Comparison of ENCODE assay signal across 14 cellular contexts in genomic region chr6:7973603-7974002, GRCh38.
DNase-seq lines count a peak whose midpoint lies in the region; ATAC-seq, FAIRE-seq and TF ChIP-seq lines count a peak whose summit lies in the region.
"Had no signal": no experiment of that assay in that cellular context is flagged by ENCODE, and none has a peak within 500 bp of the region (broad histone marks: within the 10 kb centered on the region; RNA-seq: fewer than 3 reads in every experiment).

No MANE protein-coding gene starts in this region.

- TF ChIP-seq RAD21 in HepG2 (CRISPR knock-in tag; IDR thresholded peaks at IDR 0.05), result no peak

- TF ChIP-seq CTCF in HepG2 (CRISPR knock-in tag; IDR thresholded peaks at IDR 0.05), result no peak
- TF ChIP-seq CTCF in right lobe of liver (IDR thresholded peaks at IDR 0.05), result no peak
- TF ChIP-seq CTCF in endothelial cell of umbilical vein (IDR thresholded peaks at IDR 0.05; ENCODE audit: extremely low read depth in 1 of 2, insufficient read depth in 1 of 2, low read depth in 1 of 2, low read length in 2 of 2), result no peak

- FAIRE-seq in HepG2 (lab: Jason Lieb, UNC) (no peak), endothelial cell of umbilical vein (lab: Jason Lieb, UNC) (no peak)
- FAIRE-seq: GM12892 had no signal

- no peak for ATAC-seq in HepG2
- ATAC-seq in right lobe of liver, result no peak

- H3K36me3 ChIP-seq in HepG2 (replicated peaks in 1 of 2; ENCODE audit: control insufficient read depth in 1 of 2, insufficient read depth in 2 of 2, low read length in 2 of 2), result no peaks in the 10 kb centered on the region
- H3K36me3 ChIP-seq in right lobe of liver, result no peaks in the 10 kb centered on the region
- H3K36me3 ChIP-seq in endothelial cell of umbilical vein (ENCODE audit: control insufficient read depth in 2 of 2, extremely low read depth in 1 of 2, insufficient read depth in 2 of 2, low read length in 2 of 2), result no peaks in the 10 kb centered on the region
- H3K36me3 ChIP-seq: BE2C had no signal

- 94% methylated on average over 2 of the region's 2 CpGs for WGBS in HepG2 (ENCODE audit: low lambda C conversion rate)
- WGBS in right lobe of liver (ENCODE audit: insufficient coverage, low coverage, low lambda C conversion rate, missing lambda C conversion rate), result 78% methylated on average over 2 of the region's 2 CpGs

- H3K4me3 ChIP-seq in HepG2 (replicated peaks in 1 of 3; ENCODE audit: insufficient read depth in 1 of 3, low read depth in 2 of 3, low read length in 3 of 3), result no peak overlapping the region
- no peak overlapping the region for H3K4me3 ChIP-seq in right lobe of liver
- H3K4me3 ChIP-seq in endothelial cell of umbilical vein (replicated peaks in 1 of 3; ENCODE audit: insufficient read depth in 1 of 3, low read depth in 1 of 3, low read length in 3 of 3), result no peak overlapping the region

- H3K27ac ChIP-seq in HepG2 (ENCODE audit: extremely low read length, insufficient read depth, low read length), result no peak overlapping the region
- H3K27ac ChIP-seq in right lobe of liver, result no peak overlapping the region
- H3K27ac ChIP-seq in endothelial cell of umbilical vein (ENCODE audit: insufficient read depth, low read depth, low read length), result peak overlapping the region; percentile 85

- H3K4me1 ChIP-seq in HepG2 (ENCODE audit: insufficient read depth, low read length), result peaks cover 36% of the 10 kb centered on the region
- H3K4me1 ChIP-seq in right lobe of liver, result peaks cover 0 to 11% (median 4%) of the 10 kb centered on the region in 4 donors
- H3K4me1 ChIP-seq in endothelial cell of umbilical vein (ENCODE audit: control insufficient read depth, extremely low read depth, insufficient read depth, low read length), result peaks cover 36% of the 10 kb centered on the region

- no peaks in the 10 kb centered on the region for H3K27me3 ChIP-seq in HepG2 (ENCODE audit: control insufficient read depth in 1 of 2, insufficient read depth in 2 of 2, low read length in 2 of 2)
- no peaks in the 10 kb centered on the region for H3K27me3 ChIP-seq in right lobe of liver
- H3K27me3 ChIP-seq in endothelial cell of umbilical vein (ENCODE audit: control insufficient read depth in 2 of 2, insufficient read depth in 2 of 2, low read length in 2 of 2), result no peaks in the 10 kb centered on the region
- H3K27me3 ChIP-seq: BE2C had no signal

- in situ Hi-C loops in HepG2 (cut with HindIII; ENCODE audit: extremely low pct_ligation_motif_present, low pct_unique_long_range_greater_than_20kb), result no loop called here

- H3K4me2 ChIP-seq in HepG2 (ENCODE audit: low read depth, low read length) (no peak overlapping the region), endothelial cell of umbilical vein (ENCODE audit: insufficient read depth, low read length) (no peak overlapping the region)

- intact Hi-C loops in HepG2 (cut with micrococcal nuclease; ENCODE audit: unreplicated experiment), result loop anchor here (2.0 kb wide), 1 partner anchor 57 kb away; no protein-coding TSS in a partner anchor
- intact Hi-C loops in right lobe of liver (cut with DNase I), result no loop called here
- intact Hi-C loops in endothelial cell of umbilical vein (cut with micrococcal nuclease), result no loop called here

- no peaks in the 10 kb centered on the region for H4K20me1 ChIP-seq in HepG2 (ENCODE audit: insufficient read depth, low read length)
- no peaks in the 10 kb centered on the region for H4K20me1 ChIP-seq in endothelial cell of umbilical vein (replicated peaks; ENCODE audit: control insufficient read depth, extremely low read depth, insufficient read depth, low read length)

- DNase-seq in HepG2 (ENCODE audit: low spot score), result peak; percentile 29
- DNase-seq in right lobe of liver, result no peak
- DNase-seq in NCI-H69 (lab: John Stamatoyannopoulos, UW), result peak; percentile 76
- DNase-seq in endothelial cell of umbilical vein (ENCODE audit: low read depth, low spot score), result peak; percentile 33
- DNase-seq in NCI-H345 (lab: John Stamatoyannopoulos, UW), result no peak
- no peak for DNase-seq in NCI-H774 (lab: John Stamatoyannopoulos, UW)
- DNase-seq in Ammon's horn (ENCODE audit: low spot score), result no peak
- DNase-seq: BE2C; CD4-positive, alpha-beta memory T cell; DND-41; GDM1; GOT3; H9 had no signal

- TF ChIP-seq EP300 in HepG2 (IDR thresholded peaks at IDR 0.05; ENCODE audit: low read depth in 2 of 2, low read length in 2 of 2) (no peak), HepG2 (CRISPR knock-in tag; IDR thresholded peaks at IDR 0.05; ENCODE audit: borderline replicate concordance) (no peak)

- TF ChIP-seq POLR2A in HepG2 (IDR thresholded peaks at IDR 0.05; ENCODE audit: insufficient read depth in 1 of 2, low read depth in 2 of 2, low read length in 2 of 2) (no peak), right lobe of liver (IDR thresholded peaks at IDR 0.05) (no peak), endothelial cell of umbilical vein (IDR thresholded peaks at IDR 0.05; ENCODE audit: low read depth, low read length) (no peak)

- BruUV-seq in HepG2 (replicated peaks; lab: Mats Ljungman, UMichigan), result no TSS peak
- BruUV-seq in endothelial cell of umbilical vein (replicated peaks; lab: Mats Ljungman, UMichigan), result no TSS peak

- H2AFZ ChIP-seq in HepG2 (ENCODE audit: low read length) (no peak overlapping the region), endothelial cell of umbilical vein (ENCODE audit: low read depth, low read length) (no peak overlapping the region)

- POLR2A ChIA-PET in HepG2 (lab: Yijun Ruan, JAX) (interaction anchor here (0.9 to 2.1 kb wide), 3 partner anchors 56 to 129 kb away, joined by 3 to 7 read pairs (median 7); partner anchors contain the start of gene EEF1E1), endothelial cell of umbilical vein (lab: Charles Lee) (interaction anchor here (3.3 to 4.1 kb wide), 2 partner anchors 19 to 65 kb away, joined by 21 to 33 read pairs; no protein-coding TSS in a partner anchor)

- H3K9ac ChIP-seq in HepG2 (ENCODE audit: insufficient read depth, low read depth, low read length), result no peak overlapping the region
- H3K9ac ChIP-seq in endothelial cell of umbilical vein (replicated peaks; ENCODE audit: extremely low read depth, insufficient read depth, low read length), result no peak overlapping the region

- H3K9me1 ChIP-seq in endothelial cell of umbilical vein (replicated peaks; ENCODE audit: control insufficient read depth, extremely low read depth, insufficient read depth, low read length), result no peaks in the 10 kb centered on the region

- CTCF ChIA-PET in HepG2 (lab: Yijun Ruan, JAX; ENCODE audit: low intra/inter-chr PET ratio, low total read pairs), result no interaction called here
- CTCF ChIA-PET in endothelial cell of umbilical vein (lab: Charles Lee), result interaction anchor here (1.3 to 4.9 kb wide), 7 partner anchors 14 to 74 kb away, joined by 3 to 42 read pairs (median 3); no protein-coding TSS in a partner anchor

- dilution Hi-C loops in endothelial cell of umbilical vein (cut with MboI; ENCODE audit: extremely low pct_ligation_motif_present, low sequenced_read_pairs), result no loop called here

- H3K79me2 ChIP-seq in HepG2 (ENCODE audit: insufficient read depth, low read length) (no peaks in the 10 kb centered on the region), endothelial cell of umbilical vein (ENCODE audit: control insufficient read depth, insufficient read depth, low read length) (no peaks in the 10 kb centered on the region)

- H3K9me3 ChIP-seq in HepG2 (ENCODE audit: low read length), result peaks cover 8% of the 10 kb centered on the region
- no peaks in the 10 kb centered on the region for H3K9me3 ChIP-seq in right lobe of liver
- H3K9me3 ChIP-seq in endothelial cell of umbilical vein (replicated peaks; ENCODE audit: control insufficient read depth, insufficient read depth, low read length), result no peaks in the 10 kb centered on the region

TF ChIP-seq in HepG2, 621 proteins besides CTCF, POLR2A, EP300 and RAD21:
- TF ChIP-seq ZNF343 (CRISPR knock-in tag; IDR thresholded peaks at IDR 0.05) (no peak), ZNF367 (CRISPR knock-in tag; IDR thresholded peaks at IDR 0.05; ENCODE audit: borderline replicate concordance) (no peak), ATF4 (CRISPR knock-in tag; IDR thresholded peaks at IDR 0.05) (peak in 1 of 2 experiments; percentile 51; a peak in 1 of 4 replicates), POLR2AphosphoS2 (IDR thresholded peaks at IDR 0.05; ENCODE audit: low read depth, low read length) (no peak), CREBL2 (CRISPR knock-in tag; IDR thresholded peaks at IDR 0.05; ENCODE audit: borderline replicate concordance) (no peak), KDM1A (CRISPR knock-in tag; IDR thresholded peaks at IDR 0.05) (no peak), ZNF792 (CRISPR knock-in tag; IDR thresholded peaks at IDR 0.05) (no peak)

TF ChIP-seq in endothelial cell of umbilical vein, 7 proteins besides CTCF, POLR2A, EP300 and RAD21:
- TF ChIP-seq MYC (IDR thresholded peaks at IDR 0.05; ENCODE audit: low read depth, low read length) (no peak), MAX (IDR thresholded peaks at IDR 0.05; ENCODE audit: insufficient read depth, insufficient read length) (no peak), EZH2 (IDR thresholded peaks at IDR 0.05; ENCODE audit: borderline replicate concordance, low read depth, low read length, severe bottlenecking) (no peak), JUN (IDR thresholded peaks at IDR 0.05; ENCODE audit: borderline replicate concordance, insufficient read depth, insufficient read length, low read depth) (no peak)

Comparison
In these comparisons a context has a peak if more than half of its experiments do, and no peak if none do; other contexts are left out.
1. DNase-seq: peak in HepG2 (single experiment), NCI-H69 (single experiment) and endothelial cell of umbilical vein (single experiment); none in right lobe of liver (0 of 3), NCI-H345 (single experiment), NCI-H774 (single experiment) and Ammon's horn (single experiment).